Comparison of ENCODE assay signal across 1 cellular context in genomic region chr7:107147464-107148214, GRCh38.
TF ChIP-seq lines count a peak whose summit lies in the region.

No MANE protein-coding gene starts in this region.

TF ChIP-seq in SK-N-SH treated with all-trans-retinoic acid at 6 μM for 48 hours, 23 proteins besides CTCF, POLR2A, EP300 and RAD21 (continued from another document):
- no peak for TF ChIP-seq CSRNP3 (CRISPR knock-in tag; IDR thresholded peaks at IDR 0.05)
- no peak for TF ChIP-seq ISL1 (CRISPR knock-in tag; IDR thresholded peaks at IDR 0.05)
- TF ChIP-seq BACH2 (CRISPR knock-in tag; IDR thresholded peaks at IDR 0.05; ENCODE audit: borderline replicate concordance) = no peak
- no peak for TF ChIP-seq ZC3H10 (CRISPR knock-in tag; IDR thresholded peaks at IDR 0.05)
- TF ChIP-seq POU6F1 (CRISPR knock-in tag; IDR thresholded peaks at IDR 0.05; ENCODE audit: borderline replicate concordance, low read depth) = no peak
- no peak for TF ChIP-seq TOX (CRISPR knock-in tag; IDR thresholded peaks at IDR 0.05; ENCODE audit: borderline replicate concordance)
- no peak for TF ChIP-seq ZNF565 (CRISPR knock-in tag; conservative IDR thresholded peaks at IDR 0.05; ENCODE audit: low read depth)
- TF ChIP-seq TSHZ2 (CRISPR knock-in tag; IDR thresholded peaks at IDR 0.05) = no peak
- TF ChIP-seq CSDC2 (CRISPR knock-in tag; IDR thresholded peaks at IDR 0.05) = no peak
- no peak for TF ChIP-seq RARB (CRISPR knock-in tag; IDR thresholded peaks at IDR 0.05)
- no peak for TF ChIP-seq OSR1 (CRISPR knock-in tag; IDR thresholded peaks at IDR 0.05)
- TF ChIP-seq ZFP3 (CRISPR knock-in tag; IDR thresholded peaks at IDR 0.05) = no peak
